In genomic region chr5:102865510-102866314, GRCh38 we compare ENCODE assay signal across 8 cellular contexts.
DNase-seq lines count a peak whose midpoint lies in the region; ATAC-seq and TF ChIP-seq lines count a peak whose summit lies in the region.

No MANE protein-coding gene starts in this region.

- peak overlapping the region; percentile 23 for H3K4me3 ChIP-seq in mucosa of descending colon

- no peak for TF ChIP-seq CTCF in mucosa of descending colon (IDR thresholded peaks at IDR 0.05)

- H3K36me3 ChIP-seq in mucosa of descending colon (ENCODE audit: low read depth): no peaks in the 10 kb centered on the region

- peaks cover 9% of the 10 kb centered on the region for H3K4me1 ChIP-seq in mucosa of descending colon (ENCODE audit: low read depth)

- intact Hi-C loops in mucosa of descending colon (cut with DNase I, micrococcal nuclease): no loop called here

- ATAC-seq in HG02840 (IDR thresholded peaks at IDR 0.05; ENCODE audit: low FRiP score, unreplicated experiment) (peak; percentile 83), esophagus mucosa (peak; percentile 79), mucosa of descending colon (peak; percentile 82)

- DNase-seq in NCI-H82 (lab: John Stamatoyannopoulos, UW) (peak; percentile 45), NCI-H82 treated with DMSO at 0.1 percent for 48 hours (lab: John Stamatoyannopoulos, UW; ENCODE audit: unreplicated experiment) (no peak), NCI-H345 (lab: John Stamatoyannopoulos, UW) (peak; percentile 67), activated T-cell treated with anti-CD3 and anti-CD28 coated beads for 4 hours (peak; percentile 5), mucosa of descending colon (peak; percentile 48 to 68 (median 57))
- peak; percentile 2 to 47 for DNase-seq in stimulated activated CD8-positive, alpha-beta memory T cell treated with anti-CD3 and anti-CD28 coated beads, Interleukin-7, amount 100 ng/mL, for 4 hours (ENCODE audit: low read depth in 2 of 2)

- no peaks in the 10 kb centered on the region for H3K9me3 ChIP-seq in mucosa of descending colon
